ENCODE assay signal across 24 cellular contexts in genomic region chr1:15402809-15403450, GRCh38. TPM values are rescaled to one million over a fixed set of nuclear protein-coding genes. Genes with fewer than 3 reads are reported as not detected.
DNase-seq lines count a peak whose midpoint lies in the region; ATAC-seq and TF ChIP-seq lines count a peak whose summit lies in the region.
"Had no signal": no experiment of that assay in that cellular context is flagged by ENCODE, and none has a peak within 500 bp of the region (broad histone marks: within the 10 kb centered on the region; RNA-seq: fewer than 3 reads in every experiment).

No MANE protein-coding gene starts in this region.

- H3K9me2 ChIP-seq in DOHH2 (replicated peaks; ENCODE audit: control insufficient read depth, low read length) (no peaks in the 10 kb centered on the region), Karpas-422 (replicated peaks; ENCODE audit: insufficient read depth, low read length) (no peaks in the 10 kb centered on the region)

- no peaks in the 10 kb centered on the region for H3F3A ChIP-seq in DOHH2 (ENCODE audit: control insufficient read depth, insufficient read depth)

- no peak overlapping the region for H3K9ac ChIP-seq in Karpas-422 (ENCODE audit: low read length)

- no peak overlapping the region for H3K27ac ChIP-seq in DOHH2 (ENCODE audit: low read depth, low read length)
- H3K27ac ChIP-seq in Karpas-422 (ENCODE audit: low read length): no peak overlapping the region
- H3K27ac ChIP-seq: A549 had no signal

- peaks cover 88 to 93% of the 10 kb centered on the region in 2 donors for H3K4me1 Mint-ChIP-seq in immature natural killer cell

- H3K4me3 ChIP-seq in DOHH2 (ENCODE audit: low read length) (0 out of 2 replicates have a peak overlapping the region, but pooled peaks have one; percentile 7), Karpas-422 (ENCODE audit: low read length) (no peak overlapping the region)
- H3K4me3 ChIP-seq: A549 had no signal

- no peaks in the 10 kb centered on the region for H3K79me2 ChIP-seq in DOHH2 (ENCODE audit: control insufficient read depth, low read length)
- no peaks in the 10 kb centered on the region for H3K79me2 ChIP-seq in Karpas-422 (ENCODE audit: low read length)

- no peak overlapping the region for H2AFZ ChIP-seq in Karpas-422 (ENCODE audit: low read length)

- H3K9me3 ChIP-seq in DOHH2 (ENCODE audit: control insufficient read depth, insufficient read depth, low read length): no peaks in the 10 kb centered on the region
- H3K9me3 ChIP-seq in Karpas-422 (ENCODE audit: low read length): peaks cover 9% of the 10 kb centered on the region

- H3K27me3 ChIP-seq in DOHH2 (ENCODE audit: control insufficient read depth, low read length) (peaks cover 13% of the 10 kb centered on the region), Karpas-422 (ENCODE audit: low read length) (no peaks in the 10 kb centered on the region)

- TF ChIP-seq CTCF in DOHH2 (IDR thresholded peaks at IDR 0.05; ENCODE audit: low read depth, low read length, poor library complexity, severe bottlenecking): no peak

- no peaks in the 10 kb centered on the region for H3K9me3 Mint-ChIP-seq in immature natural killer cell

- H3K4me2 ChIP-seq in DOHH2 (ENCODE audit: low read length): peak overlapping the region; percentile 45; the same call in 1 of the 2 replicates
- H3K4me2 ChIP-seq in Karpas-422 (ENCODE audit: low read depth, low read length, poor library complexity, severe bottlenecking): no peak overlapping the region
- H3K4me2 ChIP-seq: A549 had no signal

- H3K4me3 Mint-ChIP-seq in immature natural killer cell: peak overlapping the region; percentile 93 to 100 (median 97)
- H3K4me3 Mint-ChIP-seq: CD4-positive, alpha-beta T cell; HFFc6; T-cell had no signal

- peaks cover 11 to 15% (median 14%) of the 10 kb centered on the region in 3 donors for H3K27me3 Mint-ChIP-seq in immature natural killer cell (ENCODE audit: low read depth in 3 of 3)
- H3K27me3 Mint-ChIP-seq: CD4-positive, alpha-beta T cell; T-cell had no signal

- peak overlapping the region; percentile 97 to 100 (median 100) for H3K27ac Mint-ChIP-seq in immature natural killer cell
- H3K27ac Mint-ChIP-seq: CD4-positive, alpha-beta T cell; HFFc6; T-cell had no signal

- peaks cover 3 to 14% (median 6%) of the 10 kb centered on the region in 3 donors for H3K36me3 Mint-ChIP-seq in immature natural killer cell
- H3K36me3 Mint-ChIP-seq: T-cell had no signal

- DNase-seq in Karpas-422 (peak; percentile 65), NCI-H69 (lab: John Stamatoyannopoulos, UW) (peak; percentile 16), immature natural killer cell (no peak), islet precursor cell (no peak)
- DNase-seq: CD4-positive, alpha-beta T cell; EL; H7; HFFc6; MM.1S; NCI-H1092 treated with DMSO at 0.1 percent for 48 hours; NCI-H1694 treated with DMSO at 0.1 percent for 48 hours; NCI-H524 treated with DMSO at 0.1 percent for 48 hours; NK-92 treated with Interleukin-12 subunit alpha and Interleukin-12 subunit beta, amount 100 ng/mL, for 24 hours; OCI-M1; SHP77; T-cell had no signal

- H3K36me3 ChIP-seq in DOHH2 (ENCODE audit: control insufficient read depth, low read length): no peaks in the 10 kb centered on the region
- peaks cover 2% of the 10 kb centered on the region; the same call in 1 of the 2 replicates for H3K36me3 ChIP-seq in Karpas-422 (ENCODE audit: insufficient read depth, low read length)

- no peak for ATAC-seq in GM18511 (IDR thresholded peaks at IDR 0.05; ENCODE audit: unreplicated experiment)
- no peak for ATAC-seq in esophagus mucosa
- ATAC-seq: A549, SK-N-SH treated with all-trans-retinoic acid at 6 μM for 48 hours, T-cell had no signal

- H4K20me1 ChIP-seq in DOHH2 (ENCODE audit: control insufficient read depth, insufficient read depth, low read depth, low read length) (no peaks in the 10 kb centered on the region), Karpas-422 (ENCODE audit: insufficient read depth, low read depth, low read length) (no peaks in the 10 kb centered on the region)

- peaks cover 36% of the 10 kb centered on the region for H3K4me1 ChIP-seq in DOHH2 (ENCODE audit: control insufficient read depth, low read length)
- peaks cover 11% of the 10 kb centered on the region for H3K4me1 ChIP-seq in Karpas-422 (ENCODE audit: low read length)

RNA-seq across cellular contexts. Expression of gene EFHD2, which starts 6.8 kb away (rescaled TPM):
- 24.9 and 57.8 TPM in 2 replicates for total RNA-seq in Karpas-422 (2014; rRNA removed; shearing (Covaris generic); ENCODE audit: low replicate concordance)
- polyA plus RNA-seq in immature natural killer cell: 1,000 to 10,000 TPM in 1 of 3 donors, 100 to 1,000 TPM in 2; 686 to 1,063 (median 771) TPM
- 38.3 TPM for total RNA-seq in esophagus mucosa

RNA-seq across cellular contexts. Expression of gene CTRC, which starts 35.3 kb away (rescaled TPM):
- not detected in 2 replicates for total RNA-seq in Karpas-422 (2014; rRNA removed; shearing (Covaris generic); ENCODE audit: low replicate concordance)
- polyA plus RNA-seq in immature natural killer cell: not detected
- not detected for total RNA-seq in esophagus mucosa
- total RNA-seq: H7, HFFc6, HT-29, LHCN-M2 had no signal
- polyA plus RNA-seq: BJ had no signal

RNA-seq across cellular contexts. Expression of gene CELA2A, which starts 53.6 kb away (rescaled TPM):
- total RNA-seq in Karpas-422 (2014; rRNA removed; shearing (Covaris generic); ENCODE audit: low replicate concordance): not detected in 2 replicates
- not detected for polyA plus RNA-seq in immature natural killer cell
- 0.36 TPM for total RNA-seq in esophagus mucosa
- total RNA-seq: CD4-positive, alpha-beta T cell; H7; HFFc6; HT-29; LHCN-M2 had no signal
- polyA plus RNA-seq: A549, BJ had no signal

Comparison
In these comparisons a context has a peak if more than half of its experiments do, and no peak if none do; other contexts are left out.
1. DNase-seq: peak in Karpas-422 (single experiment) and NCI-H69 (single experiment); none in immature natural killer cell (0 of 3) and islet precursor cell (single experiment).